In genomic region chr3:195003006-195003892, GRCh38 we compare ENCODE assay signal across 10 cellular contexts.
A peak's percentile ranks its signal among the peaks of the same experiment; 100 is the strongest.
DNase-seq lines count a peak whose midpoint lies in the region; ATAC-seq, FAIRE-seq and TF ChIP-seq lines count a peak whose summit lies in the region.
"Had no signal": no experiment of that assay in that cellular context is flagged by ENCODE, and none has a peak within 500 bp of the region (broad histone marks: within the 10 kb centered on the region; RNA-seq: fewer than 3 reads in every experiment).

No MANE protein-coding gene starts in this region.

- TF ChIP-seq CTCF in HepG2 (CRISPR knock-in tag; IDR thresholded peaks at IDR 0.05), result no peak
- TF ChIP-seq CTCF in vagina (IDR thresholded peaks at IDR 0.05), result no peak

- ATAC-seq in HepG2 (no peak), GM18907 (IDR thresholded peaks at IDR 0.05; ENCODE audit: unreplicated experiment) (no peak)
- no peak for ATAC-seq in activated CD4-positive, alpha-beta T cell treated with anti-CD3 and anti-CD28 coated beads for 36 hours

- POLR2A ChIA-PET in HepG2 (lab: Yijun Ruan, JAX), result no interaction called here
- POLR2A ChIA-PET in activated CD4-positive, alpha-beta T cell treated with anti-CD3 and anti-CD28 coated beads for 36 hours (lab: Charles Lee), result no interaction called here

- H3K9me3 Mint-ChIP-seq in activated CD4-positive, alpha-beta T cell treated with anti-CD3 and anti-CD28 coated beads for 36 hours (ENCODE audit: low read depth), result no peaks in the 10 kb centered on the region

- peaks cover 18% of the 10 kb centered on the region for H3K4me1 ChIP-seq in adipocyte (ENCODE audit: control insufficient read depth, insufficient read depth, low read length)
- peaks cover 20% of the 10 kb centered on the region for H3K4me1 ChIP-seq in HepG2 (ENCODE audit: insufficient read depth, low read length)
- H3K4me1 ChIP-seq in vagina, result peaks cover 22% of the 10 kb centered on the region

- H3K27me3 ChIP-seq in adipocyte (replicated peaks; ENCODE audit: control insufficient read depth, insufficient read depth, low read length), result peaks cover 74% of the 10 kb centered on the region
- H3K27me3 ChIP-seq in HepG2 (ENCODE audit: control insufficient read depth in 1 of 2, insufficient read depth in 2 of 2, low read length in 2 of 2), result peaks cover 0 to 60% of the 10 kb centered on the region in 2 experiments; a peak in 4 of 5 replicates
- no peaks in the 10 kb centered on the region for H3K27me3 ChIP-seq in vagina
- H3K27me3 ChIP-seq: upper lobe of left lung had no signal

- no peaks in the 10 kb centered on the region for H4K20me1 ChIP-seq in HepG2 (ENCODE audit: insufficient read depth, low read length)

- H3K4me1 Mint-ChIP-seq in activated CD4-positive, alpha-beta T cell treated with anti-CD3 and anti-CD28 coated beads for 36 hours, result no peaks in the 10 kb centered on the region

- no peak overlapping the region for H3K9ac ChIP-seq in adipocyte (ENCODE audit: low read length)
- no peak overlapping the region for H3K9ac ChIP-seq in HepG2 (ENCODE audit: insufficient read depth, low read depth, low read length)

- H3K4me3 Mint-ChIP-seq in activated CD4-positive, alpha-beta T cell treated with anti-CD3 and anti-CD28 coated beads for 36 hours, result no peak overlapping the region

- no peaks in the 10 kb centered on the region for H3K9me3 ChIP-seq in adipocyte (ENCODE audit: control insufficient read depth, low read length)
- no peaks in the 10 kb centered on the region for H3K9me3 ChIP-seq in HepG2 (ENCODE audit: low read length)
- H3K9me3 ChIP-seq in vagina, result no peaks in the 10 kb centered on the region
- H3K9me3 ChIP-seq: upper lobe of left lung had no signal

- 24% methylated on average over 12 of the region's 13 CpGs for WGBS in HepG2 (ENCODE audit: low lambda C conversion rate)

- no TSS peak for BruUV-seq in HepG2 (replicated peaks; lab: Mats Ljungman, UMichigan)

- H3K27ac ChIP-seq in HepG2 (ENCODE audit: extremely low read length, insufficient read depth, low read length), result no peak overlapping the region
- H3K27ac ChIP-seq in vagina, result peak overlapping the region; percentile 37

- H3K36me3 ChIP-seq in adipocyte (ENCODE audit: control insufficient read depth, insufficient read depth, low read length, severe bottlenecking), result no peaks in the 10 kb centered on the region
- no peaks in the 10 kb centered on the region for H3K36me3 ChIP-seq in HepG2 (replicated peaks in 1 of 2; ENCODE audit: control insufficient read depth in 1 of 2, insufficient read depth in 2 of 2, low read length in 2 of 2)
- H3K36me3 ChIP-seq in vagina, result no peaks in the 10 kb centered on the region
- H3K36me3 ChIP-seq: upper lobe of left lung had no signal

- intact Hi-C loops in HepG2 (cut with micrococcal nuclease; ENCODE audit: unreplicated experiment) (loop anchor here (10.0 kb wide), 1 partner anchor 62 kb away; no protein-coding TSS in a partner anchor), vagina (cut with DNase I) (no loop called here)
- intact Hi-C loops in activated CD4-positive, alpha-beta T cell treated with anti-CD3 and anti-CD28 coated beads for 36 hours (cut with DNase I, micrococcal nuclease), result loop anchor here in 1 of 2 experiments (2.0 kb wide), 1 partner anchor 258 kb away; no protein-coding TSS in a partner anchor

- H3K36me3 Mint-ChIP-seq in activated CD4-positive, alpha-beta T cell treated with anti-CD3 and anti-CD28 coated beads for 36 hours (ENCODE audit: low read depth), result no peaks in the 10 kb centered on the region

- in situ Hi-C loops in HepG2 (cut with HindIII; ENCODE audit: extremely low pct_ligation_motif_present, low pct_unique_long_range_greater_than_20kb), result loop anchor here (5.0 to 10.0 kb wide), 2 partner anchors 104 to 252 kb away; no protein-coding TSS in a partner anchor

- TF ChIP-seq EP300 in HepG2 (IDR thresholded peaks at IDR 0.05; ENCODE audit: low read depth in 2 of 2, low read length in 2 of 2), result no peak
- TF ChIP-seq EP300 in HepG2 (CRISPR knock-in tag; IDR thresholded peaks at IDR 0.05; ENCODE audit: borderline replicate concordance), result no peak

- CTCF ChIA-PET in HepG2 (lab: Yijun Ruan, JAX; ENCODE audit: low intra/inter-chr PET ratio, low total read pairs), result no interaction called here
- CTCF ChIA-PET in activated CD4-positive, alpha-beta T cell treated with anti-CD3 and anti-CD28 coated beads for 36 hours (lab: Charles Lee), result no interaction called here

- H3K79me2 ChIP-seq in HepG2 (ENCODE audit: insufficient read depth, low read length), result no peaks in the 10 kb centered on the region

- H3K4me3 ChIP-seq in adipocyte (ENCODE audit: low read length) (peak overlapping the region; percentile 12), HepG2 (replicated peaks in 1 of 3; ENCODE audit: insufficient read depth in 1 of 3, low read depth in 2 of 3, low read length in 3 of 3) (no peak overlapping the region), vagina (no peak overlapping the region)
- H3K4me3 ChIP-seq: upper lobe of left lung had no signal

- H3K27me3 Mint-ChIP-seq in activated CD4-positive, alpha-beta T cell treated with anti-CD3 and anti-CD28 coated beads for 36 hours, result peaks cover 3% of the 10 kb centered on the region

- DNase-seq in activated CD8-positive, alpha-beta memory T cell treated with anti-CD3 and anti-CD28 coated beads for 24 hours, result peak; percentile 32
- DNase-seq in activated CD8-positive, alpha-beta memory T cell treated with anti-CD3 and anti-CD28 coated beads, Interleukin-2, amount 50 U/mL, for 4 hours, result no peak
- DNase-seq in adipocyte (ENCODE audit: low read depth), result peak; percentile 71
- no peak for DNase-seq in HepG2 (ENCODE audit: low spot score)
- DNase-seq in vagina (ENCODE audit: extremely low spot score in 2 of 2), result peak; percentile 85 to 90
- DNase-seq in activated CD4-positive, alpha-beta T cell treated with anti-CD3 and anti-CD28 coated beads for 36 hours, result no peak
- no peak for DNase-seq in superior temporal gyrus (ENCODE audit: extremely low spot score)
- DNase-seq: activated effector memory CD4-positive, alpha-beta T cell treated with anti-CD3 and anti-CD28 coated beads, Interleukin-2, amount 50 U/mL, for 16 hours had no signal

- H2AFZ ChIP-seq in HepG2 (ENCODE audit: low read length), result no peak overlapping the region

- FAIRE-seq in HepG2 (lab: Jason Lieb, UNC), result no peak

- H3K27ac Mint-ChIP-seq in activated CD4-positive, alpha-beta T cell treated with anti-CD3 and anti-CD28 coated beads for 36 hours, result no peak overlapping the region

- no peak for TF ChIP-seq RAD21 in HepG2 (CRISPR knock-in tag; IDR thresholded peaks at IDR 0.05)

- TF ChIP-seq POLR2A in HepG2 (IDR thresholded peaks at IDR 0.05; ENCODE audit: insufficient read depth in 1 of 2, low read depth in 2 of 2, low read length in 2 of 2) (no peak), vagina (IDR thresholded peaks at IDR 0.05) (no peak)

- H3K4me2 ChIP-seq in HepG2 (ENCODE audit: low read depth, low read length), result no peak overlapping the region

TF ChIP-seq in HepG2, 621 proteins besides CTCF, POLR2A, EP300 and RAD21:
- TF ChIP-seq SCMH1 (CRISPR knock-in tag; IDR thresholded peaks at IDR 0.05; ENCODE audit: borderline replicate concordance) (no peak), CEBPB (IDR thresholded peaks at IDR 0.05; ENCODE audit: borderline replicate concordance, low read depth, low read length) (peak; percentile 56; the same call in 1 of the 2 replicates)

Comparison
In these comparisons a context has a peak if more than half of its experiments do, and no peak if none do; other contexts are left out.
1. DNase-seq: peak in activated CD8-positive, alpha-beta memory T cell treated with anti-CD3 and anti-CD28 coated beads for 24 hours (single experiment), adipocyte (single experiment) and vagina (2 of 2); none in activated CD8-positive, alpha-beta memory T cell treated with anti-CD3 and anti-CD28 coated beads, Interleukin-2, amount 50 U/mL, for 4 hours (single experiment), HepG2 (single experiment), activated CD4-positive, alpha-beta T cell treated with anti-CD3 and anti-CD28 coated beads for 36 hours (single experiment) and superior temporal gyrus (single experiment).